1 cellular context compared by ENCODE assay signal in genomic region chrX:20141281-20142220, GRCh38.
A peak's percentile ranks its signal among the peaks of the same experiment; 100 is the strongest.
TF ChIP-seq lines count a peak whose summit lies in the region.

Gene EIF1AX, minus strand, starts transcription at chrX:20141838. Its CDS starts 198 bp downstream, at chrX:20141640.

TF ChIP-seq in HepG2, 621 proteins besides CTCF, POLR2A, EP300 and RAD21 (continued from another document and continues in another):
- TF ChIP-seq ZNF770 (CRISPR knock-in tag; IDR thresholded peaks at IDR 0.05) (peak; percentile 29; the same call in 1 of the 2 replicates), GLI4 (CRISPR knock-in tag; IDR thresholded peaks at IDR 0.05; ENCODE audit: borderline replicate concordance) (no peak), ZGPAT (CRISPR knock-in tag; IDR thresholded peaks at IDR 0.05) (peak; percentile 42; the same call in 1 of the 2 replicates), ARID4A (CRISPR knock-in tag; IDR thresholded peaks at IDR 0.05; ENCODE audit: borderline replicate concordance) (peak; percentile 55; the same call in 1 of the 2 replicates), HOMEZ (CRISPR knock-in tag; IDR thresholded peaks at IDR 0.05; ENCODE audit: low read depth) (0 out of 2 replicates have a peak, but pooled peaks have one; percentile 20), SOX6 (IDR thresholded peaks at IDR 0.05) (no peak), SOX6 (CRISPR knock-in tag; IDR thresholded peaks at IDR 0.05) (peak; percentile 88), NFE2L2 (IDR thresholded peaks at IDR 0.05; ENCODE audit: low read length) (no peak), ZNF704 (CRISPR knock-in tag; IDR thresholded peaks at IDR 0.05; ENCODE audit: borderline replicate concordance) (no peak), HDAC1 (CRISPR knock-in tag; IDR thresholded peaks at IDR 0.05) (0 out of 2 replicates have a peak, but pooled peaks have one; percentile 43), TFDP2 (CRISPR knock-in tag; IDR thresholded peaks at IDR 0.05) (peak; percentile 44; the same call in 1 of the 2 replicates), DR1 (CRISPR knock-in tag; IDR thresholded peaks at IDR 0.05) (peak; percentile 77), ZNF687 (CRISPR knock-in tag; IDR thresholded peaks at IDR 0.05) (peak; percentile 74), ZNF282 (IDR thresholded peaks at IDR 0.05; ENCODE audit: partially characterized antibody) (no peak), ZBTB43 (CRISPR knock-in tag; conservative IDR thresholded peaks at IDR 0.05) (no peak), SP2 (CRISPR knock-in tag; IDR thresholded peaks at IDR 0.05) (peak; percentile 22; the same call in 1 of the 2 replicates), NFKB2 (CRISPR knock-in tag; IDR thresholded peaks at IDR 0.05; ENCODE audit: borderline replicate concordance) (no peak), SP4 (CRISPR knock-in tag; IDR thresholded peaks at IDR 0.05) (peak; percentile 73), POLR2G (IDR thresholded peaks at IDR 0.05; ENCODE audit: low read depth, low read length) (peak; percentile 73), POGK (CRISPR knock-in tag; conservative IDR thresholded peaks at IDR 0.05) (0 out of 2 replicates have a peak, but pooled peaks have one; percentile 29), MYC (CRISPR knock-in tag; IDR thresholded peaks at IDR 0.05; ENCODE audit: borderline replicate concordance) (peak; percentile 65; the same call in 1 of the 2 replicates), ZNF646 (CRISPR knock-in tag; IDR thresholded peaks at IDR 0.05) (no peak), JUND (CRISPR knock-in tag; IDR thresholded peaks at IDR 0.05) (no peak)
